ENCODE assay signal across 1 cellular context in genomic region chr18:3585656-3586509, GRCh38.
TF ChIP-seq lines count a peak whose summit lies in the region.

No MANE protein-coding gene starts in this region.

TF ChIP-seq in H1, 55 proteins besides CTCF, POLR2A, EP300 and RAD21:
- TF ChIP-seq TEAD4 (IDR thresholded peaks at IDR 0.05; ENCODE audit: low read depth, low read length) (0 out of 2 replicates have a peak, but pooled peaks have one; percentile 30), ATF2 (IDR thresholded peaks at IDR 0.05; ENCODE audit: low read length) (peak; percentile 39; the same call in 1 of the 2 replicates), POU5F1 (IDR thresholded peaks at IDR 0.05; ENCODE audit: low read depth, low read length) (no peak), USF2 (IDR thresholded peaks at IDR 0.05; ENCODE audit: low read length) (no peak), CTBP2 (IDR thresholded peaks at IDR 0.05; ENCODE audit: borderline replicate concordance, insufficient read depth, insufficient read length, low read length) (no peak), SIRT6 (IDR thresholded peaks at IDR 0.05; ENCODE audit: low read length) (no peak), SUZ12 (IDR thresholded peaks at IDR 0.05; ENCODE audit: low read length) (no peak), KDM4A (IDR thresholded peaks at IDR 0.05; ENCODE audit: low read depth, low read length, severe bottlenecking) (no peak), YY1 (IDR thresholded peaks at IDR 0.05; ENCODE audit: low read depth, low read length) (no peak), E2F6 (IDR thresholded peaks at IDR 0.05) (0 out of 2 replicates have a peak, but pooled peaks have one; percentile 33), TAF7 (optimal IDR thresholded peaks at IDR 0.05; ENCODE audit: borderline replicate concordance, low read depth, low read length) (no peak), CEBPB (IDR thresholded peaks at IDR 0.05; ENCODE audit: low read depth, low read length) (peak; percentile 32; the same call in 1 of the 2 replicates), EGR1 (IDR thresholded peaks at IDR 0.05; ENCODE audit: borderline replicate concordance, low read depth, low read length) (no peak), CREB1 (IDR thresholded peaks at IDR 0.05) (no peak), RFX5 (IDR thresholded peaks at IDR 0.05; ENCODE audit: borderline replicate concordance, low read depth, low read length) (no peak), GTF2F1 (IDR thresholded peaks at IDR 0.05; ENCODE audit: borderline replicate concordance, low read depth, low read length) (no peak), CHD1 (IDR thresholded peaks at IDR 0.05; ENCODE audit: low read depth, low read length) (no peak), SP4 (IDR thresholded peaks at IDR 0.05; ENCODE audit: low read length) (no peak), ZNF274 (IDR thresholded peaks at IDR 0.05; ENCODE audit: borderline replicate concordance, extremely low read depth, low read length) (no peak), ATF3 (IDR thresholded peaks at IDR 0.05; ENCODE audit: insufficient read depth, low read depth, low read length) (no peak), EZH2 (IDR thresholded peaks at IDR 0.05; ENCODE audit: low read depth, low read length, severe bottlenecking) (no peak), NRF1 (IDR thresholded peaks at IDR 0.05; ENCODE audit: low read depth, low read length) (no peak), TBP (IDR thresholded peaks at IDR 0.05; ENCODE audit: low read depth, low read length) (no peak), KDM5A (IDR thresholded peaks at IDR 0.05; ENCODE audit: low read length) (no peak), NANOG (IDR thresholded peaks at IDR 0.05; ENCODE audit: insufficient read depth, low read depth, low read length, poor library complexity, severe bottlenecking) (no peak), JUN (IDR thresholded peaks at IDR 0.05; ENCODE audit: low read depth, low read length) (no peak), CHD2 (IDR thresholded peaks at IDR 0.05; ENCODE audit: low read length) (0 out of 2 replicates have a peak, but pooled peaks have one; percentile 33), BRCA1 (IDR thresholded peaks at IDR 0.05; ENCODE audit: low read depth, low read length) (no peak), SIN3A (conservative IDR thresholded peaks at IDR 0.05 in 1 of 2, IDR thresholded peaks at IDR 0.05 in 1 of 2; ENCODE audit: low read depth in 1 of 2, low read length in 2 of 2) (0 out of 4 replicates have a peak, but pooled peaks of 1 of the 2 experiments have one; percentile 52), MAX (IDR thresholded peaks at IDR 0.05) (peak; percentile 51; the same call in 1 of the 2 replicates), HDAC6 (IDR thresholded peaks at IDR 0.05; ENCODE audit: low read depth, low read length) (no peak), CBX5 (IDR thresholded peaks at IDR 0.05; ENCODE audit: low read depth, low read length) (no peak), SAP30 (IDR thresholded peaks at IDR 0.05; ENCODE audit: insufficient read depth, insufficient replicate concordance, low read length) (no peak), BACH1 (IDR thresholded peaks at IDR 0.05; ENCODE audit: low read length) (no peak), GABPA (IDR thresholded peaks at IDR 0.05; ENCODE audit: borderline replicate concordance, insufficient read depth, low read length) (no peak), RBBP5 (IDR thresholded peaks at IDR 0.05; ENCODE audit: borderline replicate concordance, low read depth, low read length) (no peak), RNF2 (IDR thresholded peaks at IDR 0.05; ENCODE audit: borderline replicate concordance, low read depth, low read length, missing control alignments, poor library complexity, severe bottlenecking) (no peak), KDM1A (IDR thresholded peaks at IDR 0.05; ENCODE audit: borderline replicate concordance, low read length) (no peak)
TF ChIP-seq in H1: peak in this region for 7.
